ENCODE assay signal across 1 cellular context in genomic region chr17:72465191-72466024, GRCh38.
TF ChIP-seq lines count a peak whose summit lies in the region.

No MANE protein-coding gene starts in this region.

TF ChIP-seq in HEK293, 187 proteins besides CTCF, POLR2A, EP300 and RAD21 (continued from another document and continues in another):
- TF ChIP-seq, protein P1, sequence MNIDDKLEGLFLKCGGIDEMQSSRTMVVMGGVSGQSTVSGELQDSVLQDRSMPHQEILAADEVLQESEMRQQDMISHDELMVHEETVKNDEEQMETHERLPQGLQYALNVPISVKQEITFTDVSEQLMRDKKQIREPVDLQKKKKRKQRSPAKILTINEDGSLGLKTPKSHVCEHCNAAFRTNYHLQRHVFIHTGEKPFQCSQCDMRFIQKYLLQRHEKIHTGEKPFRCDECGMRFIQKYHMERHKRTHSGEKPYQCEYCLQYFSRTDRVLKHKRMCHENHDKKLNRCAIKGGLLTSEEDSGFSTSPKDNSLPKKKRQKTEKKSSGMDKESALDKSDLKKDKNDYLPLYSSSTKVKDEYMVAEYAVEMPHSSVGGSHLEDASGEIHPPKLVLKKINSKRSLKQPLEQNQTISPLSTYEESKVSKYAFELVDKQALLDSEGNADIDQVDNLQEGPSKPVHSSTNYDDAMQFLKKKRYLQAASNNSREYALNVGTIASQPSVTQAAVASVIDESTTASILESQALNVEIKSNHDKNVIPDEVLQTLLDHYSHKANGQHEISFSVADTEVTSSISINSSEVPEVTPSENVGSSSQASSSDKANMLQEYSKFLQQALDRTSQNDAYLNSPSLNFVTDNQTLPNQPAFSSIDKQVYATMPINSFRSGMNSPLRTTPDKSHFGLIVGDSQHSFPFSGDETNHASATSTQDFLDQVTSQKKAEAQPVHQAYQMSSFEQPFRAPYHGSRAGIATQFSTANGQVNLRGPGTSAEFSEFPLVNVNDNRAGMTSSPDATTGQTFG (tag by site-specific recombination; IDR thresholded peaks at IDR 0.05; ENCODE audit: borderline replicate concordance): no peak
- TF ChIP-seq SP2 (tag by site-specific recombination; IDR thresholded peaks at IDR 0.05) (no peak), ZNF133 (tag by site-specific recombination; IDR thresholded peaks at IDR 0.05) (no peak), ZNF302 (tag by site-specific recombination; IDR thresholded peaks at IDR 0.05; ENCODE audit: low read depth) (no peak), ZSCAN30 (tag by site-specific recombination; IDR thresholded peaks at IDR 0.05) (no peak), ZNF350 (tag by site-specific recombination; IDR thresholded peaks at IDR 0.05) (no peak), ZNF18 (tag by site-specific recombination; IDR thresholded peaks at IDR 0.05) (no peak), ZBTB1 (tag by site-specific recombination; IDR thresholded peaks at IDR 0.05) (no peak), ZNF140 (tag by site-specific recombination; IDR thresholded peaks at IDR 0.05) (no peak), ZNF175 (tag by site-specific recombination; IDR thresholded peaks at IDR 0.05) (no peak), ZNF366 (tag by site-specific recombination; conservative IDR thresholded peaks at IDR 0.05) (no peak), ZNF513 (tag by site-specific recombination; IDR thresholded peaks at IDR 0.05) (no peak), ZNF843 (tag by site-specific recombination; IDR thresholded peaks at IDR 0.05) (0 out of 2 replicates have a peak, but pooled peaks have one; percentile 21), ZNF449 (tag by site-specific recombination; IDR thresholded peaks at IDR 0.05) (no peak), SALL2 (tag by site-specific recombination; IDR thresholded peaks at IDR 0.05; ENCODE audit: borderline replicate concordance) (no peak), REST (tag by site-specific recombination; IDR thresholded peaks at IDR 0.05) (no peak), BCL11B (tag by site-specific recombination; IDR thresholded peaks at IDR 0.05; ENCODE audit: low read depth) (no peak), ZNF112 (tag by site-specific recombination; IDR thresholded peaks at IDR 0.05) (no peak), ZNF785 (tag by site-specific recombination; IDR thresholded peaks at IDR 0.05) (no peak), ZNF558 (tag by site-specific recombination; IDR thresholded peaks at IDR 0.05) (no peak), ZNF404 (tag by site-specific recombination; IDR thresholded peaks at IDR 0.05) (no peak), ZNF324 (tag by site-specific recombination; IDR thresholded peaks at IDR 0.05) (peak; percentile 67; the same call in 1 of the 2 replicates), HIC1 (tag by site-specific recombination; IDR thresholded peaks at IDR 0.05) (peak; percentile 26; the same call in 1 of the 2 replicates), SP7 (tag by site-specific recombination; IDR thresholded peaks at IDR 0.05) (peak; percentile 72), GLI4 (tag by site-specific recombination; IDR thresholded peaks at IDR 0.05) (no peak), HOXA7 (CRISPR knock-in tag; IDR thresholded peaks at IDR 0.05; ENCODE audit: borderline replicate concordance) (no peak), ZNF335 (tag by site-specific recombination; conservative IDR thresholded peaks at IDR 0.05) (no peak), ZNF514 (tag by site-specific recombination; IDR thresholded peaks at IDR 0.05) (no peak), SCRT1 (tag by site-specific recombination; IDR thresholded peaks at IDR 0.05; ENCODE audit: borderline replicate concordance) (no peak), ZBTB20 (tag by site-specific recombination; IDR thresholded peaks at IDR 0.05) (no peak), ZNF2 (tag by site-specific recombination; IDR thresholded peaks at IDR 0.05) (no peak), ZNF184 (tag by site-specific recombination; IDR thresholded peaks at IDR 0.05) (no peak), ZNF239 (tag by site-specific recombination; IDR thresholded peaks at IDR 0.05) (no peak), ZNF510 (tag by site-specific recombination; IDR thresholded peaks at IDR 0.05; ENCODE audit: insufficient replicate concordance) (no peak)
- TF ChIP-seq, protein P2, sequence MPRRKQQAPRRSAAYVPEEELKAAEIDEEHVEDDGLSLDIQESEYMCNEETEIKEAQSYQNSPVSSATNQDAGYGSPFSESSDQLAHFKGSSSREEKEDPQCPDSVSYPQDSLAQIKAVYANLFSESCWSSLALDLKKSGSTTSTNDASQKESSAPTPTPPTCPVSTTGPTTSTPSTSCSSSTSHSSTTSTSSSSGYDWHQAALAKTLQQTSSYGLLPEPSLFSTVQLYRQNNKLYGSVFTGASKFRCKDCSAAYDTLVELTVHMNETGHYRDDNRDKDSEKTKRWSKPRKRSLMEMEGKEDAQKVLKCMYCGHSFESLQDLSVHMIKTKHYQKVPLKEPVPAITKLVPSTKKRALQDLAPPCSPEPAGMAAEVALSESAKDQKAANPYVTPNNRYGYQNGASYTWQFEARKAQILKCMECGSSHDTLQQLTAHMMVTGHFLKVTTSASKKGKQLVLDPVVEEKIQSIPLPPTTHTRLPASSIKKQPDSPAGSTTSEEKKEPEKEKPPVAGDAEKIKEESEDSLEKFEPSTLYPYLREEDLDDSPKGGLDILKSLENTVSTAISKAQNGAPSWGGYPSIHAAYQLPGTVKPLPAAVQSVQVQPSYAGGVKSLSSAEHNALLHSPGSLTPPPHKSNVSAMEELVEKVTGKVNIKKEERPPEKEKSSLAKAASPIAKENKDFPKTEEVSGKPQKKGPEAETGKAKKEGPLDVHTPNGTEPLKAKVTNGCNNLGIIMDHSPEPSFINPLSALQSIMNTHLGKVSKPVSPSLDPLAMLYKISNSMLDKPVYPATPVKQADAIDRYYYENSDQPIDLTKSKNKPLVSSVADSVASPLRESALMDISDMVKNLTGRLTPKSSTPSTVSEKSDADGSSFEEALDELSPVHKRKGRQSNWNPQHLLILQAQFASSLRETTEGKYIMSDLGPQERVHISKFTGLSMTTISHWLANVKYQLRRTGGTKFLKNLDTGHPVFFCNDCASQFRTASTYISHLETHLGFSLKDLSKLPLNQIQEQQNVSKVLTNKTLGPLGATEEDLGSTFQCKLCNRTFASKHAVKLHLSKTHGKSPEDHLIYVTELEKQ (tag by site-specific recombination; IDR thresholded peaks at IDR 0.05; ENCODE audit: borderline replicate concordance): peak; percentile 47; the same call in 1 of the 2 replicates
- TF ChIP-seq, protein P3, sequence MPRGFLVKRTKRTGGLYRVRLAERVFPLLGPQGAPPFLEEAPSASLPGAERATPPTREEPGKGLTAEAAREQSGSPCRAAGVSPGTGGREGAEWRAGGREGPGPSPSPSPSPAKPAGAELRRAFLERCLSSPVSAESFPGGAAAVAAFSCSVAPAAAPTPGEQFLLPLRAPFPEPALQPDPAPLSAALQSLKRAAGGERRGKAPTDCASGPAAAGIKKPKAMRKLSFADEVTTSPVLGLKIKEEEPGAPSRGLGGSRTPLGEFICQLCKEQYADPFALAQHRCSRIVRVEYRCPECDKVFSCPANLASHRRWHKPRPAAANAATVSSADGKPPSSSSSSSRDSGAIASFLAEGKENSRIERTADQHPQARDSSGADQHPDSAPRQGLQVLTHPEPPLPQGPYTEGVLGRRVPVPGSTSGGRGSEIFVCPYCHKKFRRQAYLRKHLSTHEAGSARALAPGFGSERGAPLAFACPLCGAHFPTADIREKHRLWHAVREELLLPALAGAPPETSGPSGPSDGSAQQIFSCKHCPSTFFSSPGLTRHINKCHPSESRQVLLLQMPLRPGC (tag by site-specific recombination; IDR thresholded peaks at IDR 0.05): peak; percentile 80
- TF ChIP-seq, protein P4, sequence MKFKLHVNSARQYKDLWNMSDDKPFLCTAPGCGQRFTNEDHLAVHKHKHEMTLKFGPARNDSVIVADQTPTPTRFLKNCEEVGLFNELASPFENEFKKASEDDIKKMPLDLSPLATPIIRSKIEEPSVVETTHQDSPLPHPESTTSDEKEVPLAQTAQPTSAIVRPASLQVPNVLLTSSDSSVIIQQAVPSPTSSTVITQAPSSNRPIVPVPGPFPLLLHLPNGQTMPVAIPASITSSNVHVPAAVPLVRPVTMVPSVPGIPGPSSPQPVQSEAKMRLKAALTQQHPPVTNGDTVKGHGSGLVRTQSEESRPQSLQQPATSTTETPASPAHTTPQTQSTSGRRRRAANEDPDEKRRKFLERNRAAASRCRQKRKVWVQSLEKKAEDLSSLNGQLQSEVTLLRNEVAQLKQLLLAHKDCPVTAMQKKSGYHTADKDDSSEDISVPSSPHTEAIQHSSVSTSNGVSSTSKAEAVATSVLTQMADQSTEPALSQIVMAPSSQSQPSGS (tag by site-specific recombination; IDR thresholded peaks at IDR 0.05; ENCODE audit: low read depth): peak; percentile 64; the same call in 1 of the 2 replicates
- TF ChIP-seq, protein P5, sequence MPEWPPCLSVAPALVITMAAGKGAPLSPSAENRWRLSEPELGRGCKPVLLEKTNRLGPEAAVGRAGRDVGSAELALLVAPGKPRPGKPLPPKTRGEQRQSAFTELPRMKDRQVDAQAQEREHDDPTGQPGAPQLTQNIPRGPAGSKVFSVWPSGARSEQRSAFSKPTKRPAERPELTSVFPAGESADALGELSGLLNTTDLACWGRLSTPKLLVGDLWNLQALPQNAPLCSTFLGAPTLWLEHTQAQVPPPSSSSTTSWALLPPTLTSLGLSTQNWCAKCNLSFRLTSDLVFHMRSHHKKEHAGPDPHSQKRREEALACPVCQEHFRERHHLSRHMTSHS (tag by site-specific recombination; IDR thresholded peaks at IDR 0.05): no peak
